Comparison of ENCODE assay signal across 8 cellular contexts in the genomic region with DNA sequence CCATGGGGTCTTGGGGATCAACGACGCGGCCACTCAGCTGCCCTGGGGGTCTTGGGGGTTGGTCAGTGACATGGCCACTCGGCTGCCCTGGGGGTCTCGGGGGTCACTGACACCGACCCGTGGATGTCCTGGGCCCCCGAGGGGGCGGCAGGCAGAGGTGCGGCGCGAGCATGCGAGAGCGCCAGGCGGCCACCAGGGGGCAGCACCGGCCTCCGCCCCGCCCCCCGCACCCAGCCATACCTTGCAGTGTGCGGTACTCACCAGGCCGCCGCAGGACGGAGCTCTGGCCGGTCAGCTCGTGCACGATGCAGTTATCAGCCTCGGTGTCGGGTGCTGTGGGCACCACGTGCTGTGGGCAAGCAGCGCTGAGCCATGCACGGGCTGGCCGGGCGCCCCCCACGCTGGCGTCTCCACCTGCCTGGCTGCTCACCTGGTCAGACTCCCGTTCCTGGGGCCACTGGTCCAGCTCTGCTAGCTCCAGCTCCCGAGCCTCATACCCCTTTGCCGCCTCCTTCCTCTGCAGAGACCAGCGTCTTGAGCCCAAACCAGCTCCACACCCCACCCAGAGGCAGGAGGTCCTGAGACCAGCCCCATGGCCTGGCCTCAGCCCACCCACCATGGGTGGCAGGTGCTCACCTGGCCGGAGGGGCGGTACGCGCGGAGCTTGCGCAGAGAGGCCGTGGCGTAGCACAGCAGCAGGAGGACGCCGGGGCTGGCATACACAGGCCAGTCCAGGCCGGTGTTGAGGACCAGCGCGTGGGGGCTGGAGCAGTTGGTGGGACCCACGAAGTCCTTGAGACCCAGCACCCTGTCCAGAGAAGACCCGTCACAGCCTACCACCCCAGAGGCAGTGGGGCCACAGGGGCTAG. TPM values are rescaled to one million over a fixed set of nuclear protein-coding genes. Genes with fewer than 3 reads are reported as not detected.
A peak's percentile ranks its signal among the peaks of the same experiment; 100 is the strongest.
DNase-seq lines count a peak whose midpoint lies in the region; ATAC-seq and FAIRE-seq lines count a peak whose summit lies in the region.

No MANE protein-coding gene starts in this region.

- FAIRE-seq in small intestine (lab: Jason Lieb, UNC): no peak

- intact Hi-C loops in right cardiac atrium (cut with DNase I): loop anchor here in 2 of 4 donors (5.0 kb wide), 1 partner anchor 430 kb away; no protein-coding TSS in a partner anchor

- ATAC-seq in T-helper 17 cell (peak; percentile 94), right cardiac atrium (peak; percentile 74), HG02588 (IDR thresholded peaks at IDR 0.05; ENCODE audit: unreplicated experiment) (no peak)

- no peak overlapping the region for H3K4me3 ChIP-seq in adipocyte (ENCODE audit: low read length)
- H3K4me3 ChIP-seq in right cardiac atrium (ENCODE audit: low read length): no peak overlapping the region
- H3K4me3 ChIP-seq in small intestine (ENCODE audit: low read depth in 1 of 2, low read length in 2 of 2): no peak overlapping the region

- no peaks in the 10 kb centered on the region for H3K27me3 Mint-ChIP-seq in T-helper 17 cell

- H3K27ac ChIP-seq in right cardiac atrium (ENCODE audit: low read length): no peak overlapping the region
- H3K27ac ChIP-seq in small intestine (ENCODE audit: low read depth in 1 of 2, low read length in 1 of 2): no peak overlapping the region

- H3K4me1 Mint-ChIP-seq in T-helper 17 cell: peaks cover 3% of the 10 kb centered on the region

- H3K9ac ChIP-seq in adipocyte (ENCODE audit: low read length): no peak overlapping the region

- H3K9me3 ChIP-seq in T-helper 17 cell (ENCODE audit: control insufficient read depth, low read length, poor library complexity, severe bottlenecking) (no peaks in the 10 kb centered on the region), adipocyte (ENCODE audit: control insufficient read depth, low read length) (no peaks in the 10 kb centered on the region), right cardiac atrium (ENCODE audit: control insufficient read depth, low read length) (no peaks in the 10 kb centered on the region), small intestine (ENCODE audit: control insufficient read depth, low read depth) (no peaks in the 10 kb centered on the region)

- H3K27me3 ChIP-seq in adipocyte (replicated peaks; ENCODE audit: control insufficient read depth, insufficient read depth, low read length): no peaks in the 10 kb centered on the region
- no peaks in the 10 kb centered on the region for H3K27me3 ChIP-seq in right cardiac atrium (ENCODE audit: control insufficient read depth, insufficient read depth)
- H3K27me3 ChIP-seq in small intestine (ENCODE audit: control insufficient read depth in 2 of 2, insufficient read depth in 2 of 2, low read length in 2 of 2): no peaks in the 10 kb centered on the region

- H3K4me3 Mint-ChIP-seq in T-helper 17 cell: no peak overlapping the region

- H3K36me3 Mint-ChIP-seq in T-helper 17 cell (ENCODE audit: low read depth): no peaks in the 10 kb centered on the region

- peak overlapping the region; percentile 21 for H3K27ac Mint-ChIP-seq in T-helper 17 cell

- H3K4me1 ChIP-seq in adipocyte (ENCODE audit: control insufficient read depth, insufficient read depth, low read length): no peaks in the 10 kb centered on the region
- H3K4me1 ChIP-seq in right cardiac atrium (ENCODE audit: control insufficient read depth, insufficient read depth, low read length): no peaks in the 10 kb centered on the region
- H3K4me1 ChIP-seq in small intestine (ENCODE audit: control insufficient read depth in 2 of 2, insufficient read depth in 1 of 2, low read depth in 1 of 2, low read length in 1 of 2): no peaks in the 10 kb centered on the region

- peaks cover 93% of the 10 kb centered on the region for H3K36me3 ChIP-seq in adipocyte (ENCODE audit: control insufficient read depth, insufficient read depth, low read length, severe bottlenecking)
- peaks cover 2 to 19% of the 10 kb centered on the region in 2 donors for H3K36me3 ChIP-seq in small intestine (ENCODE audit: control insufficient read depth in 2 of 2, insufficient read depth in 2 of 2, low read length in 2 of 2)

- peak; percentile 55 to 78 for DNase-seq in NCI-H524 (lab: John Stamatoyannopoulos, UW)
- DNase-seq in NCI-H524 treated with DMSO at 0.1 percent for 48 hours (lab: John Stamatoyannopoulos, UW): no peak
- DNase-seq in HUDEP-2 (lab: John Stamatoyannopoulos, UW; ENCODE audit: unreplicated experiment in 76 of 76): peak in 68 of 76 experiments; percentile 4 to 80 (median 61)
- DNase-seq in T-helper 17 cell: peak; percentile 60 to 81 (median 72)
- DNase-seq in adipocyte (ENCODE audit: low read depth): peak; percentile 77
- DNase-seq in right cardiac atrium: peak; percentile 72 to 90 (median 89)
- peak; percentile 72 for DNase-seq in small intestine

- WGBS in right cardiac atrium: 41% methylated on average over 54 of the region's 54 CpGs
- 38 to 47% (median 42%) methylated on average over 41 to 54 of the region's 54 CpGs for WGBS in small intestine, 3 donors

RNA-seq across cellular contexts. Expression of gene CTU2, which starts 31.2 kb away (rescaled TPM):
- total RNA-seq in T-helper 17 cell: 10 to 100 TPM; 22.4 to 33.6 TPM
- 10 to 100 TPM; 11.1 to 16.3 (median 12.4) TPM for total RNA-seq in right cardiac atrium
- 11.4 TPM for polyA plus RNA-seq in right cardiac atrium
- polyA plus RNA-seq in small intestine: 10 to 100 TPM; 10.1 to 15.0 (median 12.4) TPM

RNA-seq across cellular contexts. Expression of gene RNF166, which starts 31.3 kb away (rescaled TPM):
- 100 to 1,000 TPM; 235 to 398 TPM for total RNA-seq in T-helper 17 cell
- 10 to 100 TPM; 15.0 to 23.8 (median 19.2) TPM for total RNA-seq in right cardiac atrium
- 18.4 TPM for polyA plus RNA-seq in right cardiac atrium
- polyA plus RNA-seq in small intestine: 10 to 100 TPM in 2 of 3 donors, 1 to 10 TPM in 1; 9.2 to 15.1 (median 13.5) TPM

RNA-seq across cellular contexts. Expression of gene PIEZO1, which starts 47.5 kb away (rescaled TPM):
- total RNA-seq in T-helper 17 cell (100 to 1,000 TPM; 272 to 318 TPM), right cardiac atrium (10 to 100 TPM; 21.7 to 45.6 (median 29.8) TPM)
- polyA plus RNA-seq in right cardiac atrium (37.3 TPM), small intestine (10 to 100 TPM; 22.8 to 95.0 (median 27.8) TPM)

RNA-seq across cellular contexts. Expression of gene SNAI3, which starts 51.2 kb away (rescaled TPM):
- total RNA-seq in T-helper 17 cell (10 to 100 TPM in 1 of 2 donors, 1 to 10 TPM in 1; 7.7 to 10.2 TPM), right cardiac atrium (1 to 10 TPM in 3 of 4 donors, under 1 TPM in 1; 0.39 to 2.8 (median 1.6) TPM)
- polyA plus RNA-seq in right cardiac atrium (2.7 TPM), small intestine (1 to 10 TPM in 1 of 3 donors, under 1 TPM in 2; 0.45 to 3.2 (median 0.72) TPM)

Comparison
In these comparisons a context has a peak if more than half of its experiments do, and no peak if none do; other contexts are left out.
1. RNA of gene RNF166, which starts 31.3 kb away (total RNA-seq): 235 to 398 TPM in T-helper 17 cell; 15.0 to 23.8 TPM in right cardiac atrium; every median in the first group is over 4 times any median in the second.
2. RNA of gene PIEZO1, which starts 47.5 kb away (total RNA-seq): 272 to 318 TPM in T-helper 17 cell; 21.7 to 45.6 TPM in right cardiac atrium; every median in the first group is over 4 times any median in the second.